Comparison of ENCODE assay signal across 12 cellular contexts in genomic region chr14:36773136-36773540, GRCh38.
DNase-seq lines count a peak whose midpoint lies in the region; FAIRE-seq and TF ChIP-seq lines count a peak whose summit lies in the region.
"Had no signal": no experiment of that assay in that cellular context is flagged by ENCODE, and none has a peak within 500 bp of the region (broad histone marks: within the 10 kb centered on the region; RNA-seq: fewer than 3 reads in every experiment).

No MANE protein-coding gene starts in this region.

- no peaks in the 10 kb centered on the region for H3K27me3 ChIP-seq in keratinocyte (ENCODE audit: control insufficient read depth, extremely low read depth, insufficient read depth, low read length)

- H3K9me3 ChIP-seq in keratinocyte (ENCODE audit: control insufficient read depth, low read depth, low read length): no peaks in the 10 kb centered on the region
- H3K9me3 ChIP-seq: psoas muscle had no signal

- no peaks in the 10 kb centered on the region for H3K36me3 ChIP-seq in keratinocyte (ENCODE audit: control insufficient read depth in 2 of 2, extremely low read depth in 1 of 2, insufficient read depth in 2 of 2, low read length in 2 of 2)
- H3K36me3 ChIP-seq: heart right ventricle had no signal

- peaks cover 10% of the 10 kb centered on the region for H3K4me1 ChIP-seq in keratinocyte (ENCODE audit: control insufficient read depth, extremely low read depth, insufficient read depth, low read length)
- H3K4me1 ChIP-seq: heart right ventricle, psoas muscle had no signal

- no peak overlapping the region for H3K27ac Mint-ChIP-seq in activated CD4-positive, alpha-beta memory T cell treated with anti-CD3 and anti-CD28 coated beads for 36 hours
- H3K27ac Mint-ChIP-seq: activated naive CD8-positive, alpha-beta T cell; stimulated activated effector memory CD8-positive, alpha-beta T cell treated with anti-CD3 and anti-CD28 coated beads, Interleukin-12 subunit alpha, Interleukin-12 subunit beta, amount 100 ng/mL, for 72 hours had no signal

- no peak overlapping the region for H3K27ac ChIP-seq in keratinocyte (ENCODE audit: control insufficient read depth, insufficient read depth, low read length)
- H3K27ac ChIP-seq: heart right ventricle, psoas muscle had no signal

- peaks cover 2% of the 10 kb centered on the region for H3K9me3 Mint-ChIP-seq in activated CD4-positive, alpha-beta memory T cell treated with anti-CD3 and anti-CD28 coated beads for 36 hours

- no peaks in the 10 kb centered on the region for H3K9me1 ChIP-seq in keratinocyte (ENCODE audit: control insufficient read depth, extremely low read depth, insufficient read depth, low read length)

- no peak overlapping the region for H3K4me3 Mint-ChIP-seq in activated CD4-positive, alpha-beta memory T cell treated with anti-CD3 and anti-CD28 coated beads for 36 hours
- H3K4me3 Mint-ChIP-seq: activated naive CD8-positive, alpha-beta T cell; stimulated activated effector memory CD8-positive, alpha-beta T cell treated with anti-CD3 and anti-CD28 coated beads, Interleukin-12 subunit alpha, Interleukin-12 subunit beta, amount 100 ng/mL, for 72 hours had no signal

- no peak overlapping the region for H2AFZ ChIP-seq in keratinocyte (ENCODE audit: control insufficient read depth, low read length)

- no peaks in the 10 kb centered on the region for H3K4me1 Mint-ChIP-seq in activated CD4-positive, alpha-beta memory T cell treated with anti-CD3 and anti-CD28 coated beads for 36 hours (ENCODE audit: low read depth)
- H3K4me1 Mint-ChIP-seq: stimulated activated effector memory CD8-positive, alpha-beta T cell treated with anti-CD3 and anti-CD28 coated beads, Interleukin-12 subunit alpha, Interleukin-12 subunit beta, amount 100 ng/mL, for 72 hours had no signal

- H3K4me3 ChIP-seq in LNCaP clone FGC (ENCODE audit: low read depth, low read length) (no peak overlapping the region), keratinocyte (ENCODE audit: control insufficient read depth in 2 of 3, extremely low read depth in 1 of 3, insufficient read depth in 2 of 3, low read depth in 1 of 3, low read length in 3 of 3) (no peak overlapping the region)
- H3K4me3 ChIP-seq: heart right ventricle, psoas muscle had no signal

- TF ChIP-seq CTCF in LNCaP clone FGC (IDR thresholded peaks at IDR 0.05; ENCODE audit: control insufficient read depth, extremely low read depth, insufficient read depth): peak; percentile 7; the same call in 1 of the 2 replicates
- TF ChIP-seq CTCF in keratinocyte (optimal IDR thresholded peaks at IDR 0.05 in 1 of 3, IDR thresholded peaks at IDR 0.05 in 1 of 3, conservative IDR thresholded peaks at IDR 0.05 in 1 of 3; ENCODE audit: extremely low read depth in 1 of 3, insufficient read depth in 2 of 3, low read length in 3 of 3): peak; percentile 26 to 52 (median 43)

- dilution Hi-C loops in keratinocyte (cut with MboI; ENCODE audit: extremely low pct_ligation_motif_present, low sequenced_read_pairs): no loop called here

- H3K4me2 ChIP-seq in keratinocyte (ENCODE audit: control insufficient read depth, extremely low read depth, insufficient read depth, low read depth, low read length): peak overlapping the region; percentile 11

- no peak overlapping the region for H3K9ac ChIP-seq in keratinocyte (ENCODE audit: control insufficient read depth, extremely low read depth, insufficient read depth, low read length)

- no peaks in the 10 kb centered on the region for H3K36me3 Mint-ChIP-seq in activated CD4-positive, alpha-beta memory T cell treated with anti-CD3 and anti-CD28 coated beads for 36 hours
- H3K36me3 Mint-ChIP-seq: activated naive CD8-positive, alpha-beta T cell; stimulated activated effector memory CD8-positive, alpha-beta T cell treated with anti-CD3 and anti-CD28 coated beads, Interleukin-12 subunit alpha, Interleukin-12 subunit beta, amount 100 ng/mL, for 72 hours had no signal

- H4K20me1 ChIP-seq in keratinocyte (ENCODE audit: control insufficient read depth, extremely low read depth, insufficient read depth, low read length): no peaks in the 10 kb centered on the region

- H3K79me2 ChIP-seq in keratinocyte (ENCODE audit: control insufficient read depth, insufficient read depth, low read length): no peaks in the 10 kb centered on the region

- peak; percentile 81 for FAIRE-seq in keratinocyte (lab: Jason Lieb, UNC)

- CTCF ChIA-PET in activated CD4-positive, alpha-beta memory T cell treated with anti-CD3 and anti-CD28 coated beads for 36 hours (lab: Charles Lee): interaction anchor here (0.7 kb wide), 1 partner anchor 193 kb away, joined by 4 read pairs; no protein-coding TSS in a partner anchor

- intact Hi-C loops in activated CD4-positive, alpha-beta memory T cell treated with anti-CD3 and anti-CD28 coated beads for 36 hours (cut with micrococcal nuclease): no loop called here

- peak; percentile 75 for DNase-seq in DMS53 treated with DMSO at 0.1 percent for 48 hours (lab: John Stamatoyannopoulos, UW; ENCODE audit: unreplicated experiment)
- DNase-seq in LNCaP clone FGC (ENCODE audit: low read depth): no peak
- DNase-seq in SW480 (ENCODE audit: low spot score): peak; percentile 63
- no peak for DNase-seq in keratinocyte (ENCODE audit: low read depth, low spot score)
- DNase-seq in activated naive CD4-positive, alpha-beta T cell treated with anti-CD3 and anti-CD28 coated beads, Interleukin-2, amount 50 U/mL, for 16 hours: no peak
- no peak for DNase-seq in T1000 (lab: John Stamatoyannopoulos, UW)
- no peak for DNase-seq in NCI-H774 (lab: John Stamatoyannopoulos, UW)
- no peak for DNase-seq in activated CD4-positive, alpha-beta memory T cell treated with anti-CD3 and anti-CD28 coated beads for 36 hours
- DNase-seq: heart right ventricle, psoas muscle had no signal

- POLR2A ChIA-PET in activated CD4-positive, alpha-beta memory T cell treated with anti-CD3 and anti-CD28 coated beads for 36 hours (lab: Charles Lee): no interaction called here

- H3K27me3 Mint-ChIP-seq in activated CD4-positive, alpha-beta memory T cell treated with anti-CD3 and anti-CD28 coated beads for 36 hours: no peaks in the 10 kb centered on the region
- H3K27me3 Mint-ChIP-seq: activated naive CD8-positive, alpha-beta T cell had no signal

Comparison
In these comparisons a context has a peak if more than half of its experiments do, and no peak if none do; other contexts are left out.
1. DNase-seq: peak in DMS53 treated with DMSO at 0.1 percent for 48 hours (single experiment) and SW480 (single experiment); none in LNCaP clone FGC (single experiment), keratinocyte (single experiment), activated naive CD4-positive, alpha-beta T cell treated with anti-CD3 and anti-CD28 coated beads, Interleukin-2, amount 50 U/mL, for 16 hours (single experiment), T1000 (single experiment), NCI-H774 (single experiment) and activated CD4-positive, alpha-beta memory T cell treated with anti-CD3 and anti-CD28 coated beads for 36 hours (single experiment).